In the genomic region with DNA sequence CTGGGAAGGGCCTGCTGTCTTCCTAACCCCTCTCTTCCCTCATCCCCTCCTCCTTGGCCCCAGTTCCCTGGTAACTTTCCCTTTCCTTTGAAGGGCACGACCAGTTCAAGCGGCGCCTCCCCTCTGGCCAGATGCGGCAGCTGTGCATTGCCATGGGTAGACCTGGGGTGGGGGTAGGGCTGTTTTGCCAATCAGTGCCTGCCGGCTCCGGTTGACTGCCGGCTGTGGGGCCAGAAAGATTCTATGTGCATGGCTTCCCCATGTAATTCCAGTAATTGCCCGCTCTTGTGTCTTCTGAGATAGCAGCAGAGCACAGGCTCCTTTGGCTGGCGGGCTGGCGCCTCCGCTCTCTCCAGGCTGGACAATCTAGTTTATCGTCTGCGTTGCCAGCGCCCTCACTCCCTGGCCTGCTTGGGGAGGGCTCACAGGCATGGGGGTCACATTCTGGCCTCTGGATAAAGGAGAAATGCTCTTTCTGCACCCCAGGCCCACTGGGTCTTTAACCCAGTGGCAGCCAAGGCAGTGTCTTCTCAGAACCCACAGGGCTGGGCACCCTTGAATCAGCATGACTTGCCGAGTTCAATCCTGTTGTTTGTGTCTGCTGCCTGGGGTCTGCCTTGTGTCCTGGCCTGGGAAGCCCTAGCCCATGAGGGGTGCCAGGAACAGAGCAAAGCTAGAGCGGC, we compare ENCODE assay signal across 20 cellular contexts. TPM values are rescaled to one million over a fixed set of nuclear protein-coding genes. Genes with fewer than 3 reads are reported as not detected.
DNase-seq lines count a peak whose midpoint lies in the region; ATAC-seq and TF ChIP-seq lines count a peak whose summit lies in the region.
"Had no signal": no experiment of that assay in that cellular context is flagged by ENCODE, and none has a peak within 500 bp of the region (broad histone marks: within the 10 kb centered on the region; RNA-seq: fewer than 3 reads in every experiment).

No MANE protein-coding gene starts in this region.

- no peaks in the 10 kb centered on the region for H3K9me3 ChIP-seq in T-helper 17 cell (ENCODE audit: control insufficient read depth, low read length, poor library complexity, severe bottlenecking)
- no peaks in the 10 kb centered on the region for H3K9me3 ChIP-seq in mucosa of descending colon
- no peaks in the 10 kb centered on the region for H3K9me3 ChIP-seq in tibial artery
- H3K9me3 ChIP-seq: thoracic aorta had no signal

- ATAC-seq in T-helper 17 cell (no peak), mucosa of descending colon (no peak), HG02885 (IDR thresholded peaks at IDR 0.05; ENCODE audit: poor library complexity, unreplicated experiment) (no peak), GM21360 (IDR thresholded peaks at IDR 0.05; ENCODE audit: unreplicated experiment) (no peak)
- ATAC-seq: Panc1 had no signal

- H3K27me3 Mint-ChIP-seq in T-helper 17 cell, result no peaks in the 10 kb centered on the region

- peaks cover 4% of the 10 kb centered on the region for H3K4me1 ChIP-seq in mucosa of descending colon (ENCODE audit: low read depth)
- peaks cover 0 to 5% (median 0%) of the 10 kb centered on the region in 4 donors for H3K4me1 ChIP-seq in tibial artery

- in situ Hi-C loops in KBM-7 (cut with MboI; ENCODE audit: low pct_unique_long_range_greater_than_20kb, low sequenced_read_pairs), result no loop called here

- TF ChIP-seq CTCF in mucosa of descending colon (IDR thresholded peaks at IDR 0.05), result no peak
- TF ChIP-seq CTCF in tibial artery (IDR thresholded peaks at IDR 0.05), result no peak

- peak; percentile 50 for DNase-seq in activated CD8-positive, alpha-beta memory T cell treated with anti-CD3 and anti-CD28 coated beads, Interleukin-2, amount 50 U/mL, for 48 hours
- no peak for DNase-seq in activated CD8-positive, alpha-beta memory T cell treated with anti-CD3 and anti-CD28 coated beads for 24 hours
- no peak for DNase-seq in T-helper 17 cell
- DNase-seq in mucosa of descending colon, result peak in 2 of 3 donors; percentile 19 to 34
- peak; percentile 18 to 56 for DNase-seq in tibial artery
- DNase-seq in KBM-7, result no peak
- DNase-seq: activated CD4-positive, alpha-beta T cell treated with anti-CD3 and anti-CD28 coated beads, Interleukin-2, amount 50 U/mL, for 48 hours; cerebellar nuclear complex; HCEC 1CT; kidney glomerular epithelial cell; NCI-H1417; NCI-H2171 treated with DMSO at 0.1 percent for 48 hours; small intestine; stimulated activated CD4-positive, alpha-beta T cell treated with anti-CD3 and anti-CD28 coated beads, Interleukin-4, amount 100 ng/mL, for 4 hours; stimulated activated CD8-positive, alpha-beta memory T cell treated with anti-CD3 and anti-CD28 coated beads, Interleukin-4, amount 100 ng/mL, for 48 hours had no signal

- H3K36me3 ChIP-seq in mucosa of descending colon (ENCODE audit: low read depth) (peaks cover 7% of the 10 kb centered on the region), tibial artery (peaks cover 32 to 98% (median 94%) of the 10 kb centered on the region in 3 donors)

- H3K27me3 ChIP-seq in tibial artery, result no peaks in the 10 kb centered on the region

- no peak overlapping the region for H3K27ac ChIP-seq in tibial artery
- H3K27ac ChIP-seq: thoracic aorta had no signal

- H3K4me3 ChIP-seq in mucosa of descending colon (no peak overlapping the region), tibial artery (no peak overlapping the region)
- H3K4me3 ChIP-seq: thoracic aorta had no signal

- intact Hi-C loops in mucosa of descending colon (cut with DNase I, micrococcal nuclease) (no loop called here), tibial artery (cut with DNase I; ENCODE audit: low total_unique reads) (no loop called here)

- peaks cover 4% of the 10 kb centered on the region for H3K4me1 Mint-ChIP-seq in T-helper 17 cell

- H3K4me3 Mint-ChIP-seq in T-helper 17 cell, result peak overlapping the region; percentile 45
- H3K4me3 Mint-ChIP-seq: activated T-helper 1 cell treated with anti-CD3 and anti-CD28 coated beads, Interleukin-12 subunit alpha, Interleukin-12 subunit beta, Interleukin-2, Interleukin-4 antibody, amounts not matched to agents 30 ng/mL and 10 ng/mL and 1 ng/mL, durations not matched to agents 14 hours and 24 hours and 36 hours had no signal

- peak overlapping the region; percentile 43 for H3K27ac Mint-ChIP-seq in T-helper 17 cell

- H3K36me3 Mint-ChIP-seq in T-helper 17 cell (ENCODE audit: low read depth), result no peaks in the 10 kb centered on the region

RNA-seq across cellular contexts. Expression of a gene that starts 9.4 kb away (rescaled TPM):
- 100 to 1,000 TPM; 106 to 118 TPM for total RNA-seq in T-helper 17 cell
- total RNA-seq in mucosa of descending colon, result 10 to 100 TPM; 69.8 to 76.3 (median 71.4) TPM

RNA-seq across cellular contexts. Expression of a gene that starts 11.2 kb away (rescaled TPM):
- total RNA-seq in T-helper 17 cell, result 1 to 10 TPM; 8.7 to 9.6 TPM
- 1,000 to 10,000 TPM in 1 of 3 donors, 100 to 1,000 TPM in 2; 126 to 3,893 (median 593) TPM for total RNA-seq in mucosa of descending colon

RNA-seq across cellular contexts. Expression of a gene that starts 43.9 kb away (rescaled TPM):
- total RNA-seq in T-helper 17 cell, result 10 to 100 TPM; 31.1 to 43.4 TPM
- 10 to 100 TPM; 67.9 to 72.7 (median 71.9) TPM for total RNA-seq in mucosa of descending colon

RNA-seq across cellular contexts. Expression of a gene that starts 43.9 kb away (rescaled TPM):
- total RNA-seq in T-helper 17 cell (100 to 1,000 TPM; 312 to 355 TPM), mucosa of descending colon (100 to 1,000 TPM; 138 to 252 (median 181) TPM)

RNA-seq across cellular contexts. Expression of a gene that starts 44.5 kb away (rescaled TPM):
- total RNA-seq in T-helper 17 cell (10 to 100 TPM; 20.1 to 24.4 TPM), mucosa of descending colon (10 to 100 TPM; 22.0 to 38.1 (median 25.4) TPM)

Comparison
In these comparisons a context has a peak if more than half of its experiments do, and no peak if none do; other contexts are left out.
1. DNase-seq: peak in activated CD8-positive, alpha-beta memory T cell treated with anti-CD3 and anti-CD28 coated beads, Interleukin-2, amount 50 U/mL, for 48 hours (single experiment), mucosa of descending colon (2 of 3) and tibial artery (2 of 2); none in activated CD8-positive, alpha-beta memory T cell treated with anti-CD3 and anti-CD28 coated beads for 24 hours (single experiment), T-helper 17 cell (0 of 3) and KBM-7 (single experiment).
2. RNA of a gene that starts 11.2 kb away (total RNA-seq): 126 to 3,893 TPM in mucosa of descending colon; 8.7 to 9.6 TPM in T-helper 17 cell; every median in the first group is over 10 times any median in the second.